Comparison of ENCODE assay signal across 8 cellular contexts in the genomic region with DNA sequence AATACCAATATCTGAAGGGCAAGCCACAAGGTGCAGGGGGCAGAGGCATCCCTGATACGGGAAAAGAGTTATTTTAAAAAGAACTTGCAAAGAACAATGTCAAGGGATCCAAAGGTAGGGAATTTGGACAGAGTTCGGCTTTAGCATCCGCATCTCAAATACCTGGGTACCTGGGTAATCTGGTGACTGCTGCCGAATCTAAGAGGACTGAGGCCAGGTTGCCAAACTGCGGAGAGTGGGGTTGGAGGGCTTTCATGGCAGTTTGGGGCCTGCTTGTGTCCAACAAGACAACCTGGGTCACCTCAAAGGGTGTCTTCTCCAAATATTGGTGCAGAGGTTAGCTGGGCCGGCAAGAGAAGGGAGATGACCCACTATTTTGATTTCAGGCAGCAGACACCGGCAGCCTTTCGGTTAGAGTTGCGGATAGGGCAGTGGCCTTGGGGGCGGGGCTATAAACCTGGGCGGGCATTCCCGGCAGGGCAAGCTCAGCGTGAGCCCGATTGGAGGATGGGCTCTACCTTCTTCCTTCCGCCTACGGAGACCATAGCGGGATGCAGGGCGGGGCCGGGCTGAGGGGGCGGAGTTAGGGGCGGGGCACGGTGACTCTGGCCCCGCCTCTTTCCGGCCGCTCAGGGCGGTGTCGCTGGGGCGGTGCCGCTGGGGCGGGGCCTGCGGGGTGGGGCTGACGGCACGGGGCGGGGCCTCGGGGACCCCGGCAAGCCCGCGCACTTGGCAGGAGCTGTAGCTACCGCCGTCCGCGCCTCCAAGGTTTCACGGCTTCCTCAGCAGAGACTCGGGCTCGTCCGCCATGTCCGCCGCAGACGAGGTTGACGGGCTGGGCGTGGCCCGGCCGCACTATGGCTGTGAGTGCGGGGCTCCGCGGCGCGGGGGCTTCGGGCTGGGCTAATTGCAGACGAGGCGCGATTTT. TPM values are rescaled to one million over a fixed set of nuclear protein-coding genes. Genes with fewer than 3 reads are reported as not detected.
DNase-seq lines count a peak whose midpoint lies in the region; ATAC-seq and TF ChIP-seq lines count a peak whose summit lies in the region.

A gene with protein sequence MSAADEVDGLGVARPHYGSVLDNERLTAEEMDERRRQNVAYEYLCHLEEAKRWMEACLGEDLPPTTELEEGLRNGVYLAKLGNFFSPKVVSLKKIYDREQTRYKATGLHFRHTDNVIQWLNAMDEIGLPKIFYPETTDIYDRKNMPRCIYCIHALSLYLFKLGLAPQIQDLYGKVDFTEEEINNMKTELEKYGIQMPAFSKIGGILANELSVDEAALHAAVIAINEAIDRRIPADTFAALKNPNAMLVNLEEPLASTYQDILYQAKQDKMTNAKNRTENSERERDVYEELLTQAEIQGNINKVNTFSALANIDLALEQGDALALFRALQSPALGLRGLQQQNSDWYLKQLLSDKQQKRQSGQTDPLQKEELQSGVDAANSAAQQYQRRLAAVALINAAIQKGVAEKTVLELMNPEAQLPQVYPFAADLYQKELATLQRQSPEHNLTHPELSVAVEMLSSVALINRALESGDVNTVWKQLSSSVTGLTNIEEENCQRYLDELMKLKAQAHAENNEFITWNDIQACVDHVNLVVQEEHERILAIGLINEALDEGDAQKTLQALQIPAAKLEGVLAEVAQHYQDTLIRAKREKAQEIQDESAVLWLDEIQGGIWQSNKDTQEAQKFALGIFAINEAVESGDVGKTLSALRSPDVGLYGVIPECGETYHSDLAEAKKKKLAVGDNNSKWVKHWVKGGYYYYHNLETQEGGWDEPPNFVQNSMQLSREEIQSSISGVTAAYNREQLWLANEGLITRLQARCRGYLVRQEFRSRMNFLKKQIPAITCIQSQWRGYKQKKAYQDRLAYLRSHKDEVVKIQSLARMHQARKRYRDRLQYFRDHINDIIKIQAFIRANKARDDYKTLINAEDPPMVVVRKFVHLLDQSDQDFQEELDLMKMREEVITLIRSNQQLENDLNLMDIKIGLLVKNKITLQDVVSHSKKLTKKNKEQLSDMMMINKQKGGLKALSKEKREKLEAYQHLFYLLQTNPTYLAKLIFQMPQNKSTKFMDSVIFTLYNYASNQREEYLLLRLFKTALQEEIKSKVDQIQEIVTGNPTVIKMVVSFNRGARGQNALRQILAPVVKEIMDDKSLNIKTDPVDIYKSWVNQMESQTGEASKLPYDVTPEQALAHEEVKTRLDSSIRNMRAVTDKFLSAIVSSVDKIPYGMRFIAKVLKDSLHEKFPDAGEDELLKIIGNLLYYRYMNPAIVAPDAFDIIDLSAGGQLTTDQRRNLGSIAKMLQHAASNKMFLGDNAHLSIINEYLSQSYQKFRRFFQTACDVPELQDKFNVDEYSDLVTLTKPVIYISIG (N-terminal part only) (plus strand): TSS at position 709 of the 928 bp plus-strand sequence. CDS start 100 bp downstream, at position 809.

- peak; percentile 92 for ATAC-seq in GM21825 (IDR thresholded peaks at IDR 0.05; ENCODE audit: unreplicated experiment)
- peak; percentile 85 to 91 for ATAC-seq in naive thymus-derived CD8-positive, alpha-beta T cell

- H3K4me1 Mint-ChIP-seq in activated T-helper 1 cell treated with anti-CD3 and anti-CD28 coated beads, Interleukin-12 subunit alpha, Interleukin-12 subunit beta, Interleukin-2, Interleukin-4 antibody, amounts not matched to agents 30 ng/mL and 10 ng/mL and 1 ng/mL, durations not matched to agents 14 hours and 24 hours and 36 hours (ENCODE audit: low read depth): peaks cover 43% of the 10 kb centered on the region
- peaks cover 24 to 51% (median 48%) of the 10 kb centered on the region in 4 donors for H3K4me1 Mint-ChIP-seq in naive thymus-derived CD8-positive, alpha-beta T cell

- peak; percentile 73 for DNase-seq in DMS79 treated with DMSO at 0.1 percent for 48 hours (lab: John Stamatoyannopoulos, UW)
- peak; percentile 99 for DNase-seq in Karpas-422
- peak; percentile 97 for DNase-seq in RKO (ENCODE audit: low spot score)
- peak; percentile 96 for DNase-seq in activated T-helper 1 cell treated with anti-CD3 and anti-CD28 coated beads, Interleukin-12 subunit alpha, Interleukin-12 subunit beta, Interleukin-2, Interleukin-4 antibody, amounts not matched to agents 30 ng/mL and 10 ng/mL and 1 ng/mL, durations not matched to agents 14 hours and 24 hours and 36 hours (ENCODE audit: low spot score)
- peak; percentile 93 to 95 for DNase-seq in fibroblast of lung (ENCODE audit: low read depth in 2 of 2)
- DNase-seq in naive thymus-derived CD8-positive, alpha-beta T cell: peak; percentile 90 to 98 (median 93)
- DNase-seq in stimulated activated naive CD4-positive, alpha-beta T cell (lab: John Stamatoyannopoulos, UW): peak; percentile 91 to 96 (median 94)

- intact Hi-C loops in activated T-helper 1 cell treated with anti-CD3 and anti-CD28 coated beads, Interleukin-12 subunit alpha, Interleukin-12 subunit beta, Interleukin-2, Interleukin-4 antibody, amounts not matched to agents 30 ng/mL and 10 ng/mL and 1 ng/mL, durations not matched to agents 14 hours and 24 hours and 36 hours (cut with micrococcal nuclease): loop anchor here (1.0 to 2.0 kb wide), 9 partner anchors 10 to 607 kb away; partner anchors contain the start of genes GDPGP1, PRC1 and ZNF774

- peak within 1 kb of the TSS; percentile 65 for H3K27ac ChIP-seq in Karpas-422 (ENCODE audit: low read length)
- H3K27ac ChIP-seq in fibroblast of lung (ENCODE audit: insufficient read depth, low read length): peak within 1 kb of the TSS; percentile 85

- H3K27me3 ChIP-seq in Karpas-422 (ENCODE audit: low read length): no peaks in the 10 kb centered on the region
- H3K27me3 ChIP-seq in fibroblast of lung (ENCODE audit: control insufficient read depth, insufficient read depth, low read length): no peaks in the 10 kb centered on the region

- H3K4me3 Mint-ChIP-seq in activated T-helper 1 cell treated with anti-CD3 and anti-CD28 coated beads, Interleukin-12 subunit alpha, Interleukin-12 subunit beta, Interleukin-2, Interleukin-4 antibody, amounts not matched to agents 30 ng/mL and 10 ng/mL and 1 ng/mL, durations not matched to agents 14 hours and 24 hours and 36 hours: peak within 1 kb of the TSS; percentile 94
- H3K4me3 Mint-ChIP-seq in naive thymus-derived CD8-positive, alpha-beta T cell: peak within 1 kb of the TSS; percentile 83 to 96 (median 92)

- H3K4me3 ChIP-seq in Karpas-422 (ENCODE audit: low read length) (peak within 1 kb of the TSS; percentile 96), fibroblast of lung (replicated peaks in 1 of 4; ENCODE audit: control extremely low read depth in 1 of 4, insufficient read depth in 1 of 4, low read depth in 3 of 4, low read length in 4 of 4) (peak within 1 kb of the TSS; percentile 60 to 97 (median 81))

- H3K36me3 ChIP-seq in Karpas-422 (ENCODE audit: insufficient read depth, low read length) (peaks cover 20% of the 10 kb centered on the region; the same call in 1 of the 2 replicates), fibroblast of lung (ENCODE audit: control insufficient read depth, insufficient read depth, low read length) (peaks cover 3% of the 10 kb centered on the region)

- H3K9ac ChIP-seq in Karpas-422 (ENCODE audit: low read length) (peak within 1 kb of the TSS; percentile 87), fibroblast of lung (ENCODE audit: insufficient read depth, low read length) (peak within 1 kb of the TSS; percentile 97)

- no peak for TF ChIP-seq CTCF in fibroblast of lung (conservative IDR thresholded peaks at IDR 0.05 in 1 of 2, IDR thresholded peaks at IDR 0.05 in 1 of 2; ENCODE audit: low read depth in 1 of 2, low read length in 2 of 2)

- H3K4me1 ChIP-seq in Karpas-422 (ENCODE audit: low read length) (peaks cover 44% of the 10 kb centered on the region), fibroblast of lung (ENCODE audit: control insufficient read depth, extremely low read depth, insufficient read depth, low read length) (peaks cover 2% of the 10 kb centered on the region)

- no peaks in the 10 kb centered on the region for H3K27me3 Mint-ChIP-seq in activated T-helper 1 cell treated with anti-CD3 and anti-CD28 coated beads, Interleukin-12 subunit alpha, Interleukin-12 subunit beta, Interleukin-2, Interleukin-4 antibody, amounts not matched to agents 30 ng/mL and 10 ng/mL and 1 ng/mL, durations not matched to agents 14 hours and 24 hours and 36 hours (ENCODE audit: insufficient read depth)
- no peaks in the 10 kb centered on the region for H3K27me3 Mint-ChIP-seq in naive thymus-derived CD8-positive, alpha-beta T cell

- H2AFZ ChIP-seq in Karpas-422 (ENCODE audit: low read length) (peak within 1 kb of the TSS; percentile 91), fibroblast of lung (ENCODE audit: low read length) (peak within 1 kb of the TSS; percentile 81)

- no peaks in the 10 kb centered on the region for H3K9me3 Mint-ChIP-seq in activated T-helper 1 cell treated with anti-CD3 and anti-CD28 coated beads, Interleukin-12 subunit alpha, Interleukin-12 subunit beta, Interleukin-2, Interleukin-4 antibody, amounts not matched to agents 30 ng/mL and 10 ng/mL and 1 ng/mL, durations not matched to agents 14 hours and 24 hours and 36 hours
- H3K9me3 Mint-ChIP-seq in naive thymus-derived CD8-positive, alpha-beta T cell: no peaks in the 10 kb centered on the region

- H3K36me3 Mint-ChIP-seq in activated T-helper 1 cell treated with anti-CD3 and anti-CD28 coated beads, Interleukin-12 subunit alpha, Interleukin-12 subunit beta, Interleukin-2, Interleukin-4 antibody, amounts not matched to agents 30 ng/mL and 10 ng/mL and 1 ng/mL, durations not matched to agents 14 hours and 24 hours and 36 hours (ENCODE audit: low read depth): peaks cover 26% of the 10 kb centered on the region
- peaks cover 5 to 28% (median 9%) of the 10 kb centered on the region in 3 donors for H3K36me3 Mint-ChIP-seq in naive thymus-derived CD8-positive, alpha-beta T cell

- H3K9me2 ChIP-seq in Karpas-422 (replicated peaks; ENCODE audit: insufficient read depth, low read length): no peaks in the 10 kb centered on the region

- H3K9me3 ChIP-seq in Karpas-422 (ENCODE audit: low read length) (no peaks in the 10 kb centered on the region), fibroblast of lung (ENCODE audit: control insufficient read depth, insufficient read depth, low read depth, low read length) (no peaks in the 10 kb centered on the region)

- H4K20me1 ChIP-seq in Karpas-422 (ENCODE audit: insufficient read depth, low read depth, low read length): no peaks in the 10 kb centered on the region
- H4K20me1 ChIP-seq in fibroblast of lung (ENCODE audit: control insufficient read depth, extremely low read depth, insufficient read depth, low read length): no peaks in the 10 kb centered on the region

- peaks cover 42% of the 10 kb centered on the region for H3K79me2 ChIP-seq in Karpas-422 (ENCODE audit: low read length)
- peaks cover 43% of the 10 kb centered on the region for H3K79me2 ChIP-seq in fibroblast of lung (ENCODE audit: control insufficient read depth, insufficient read depth, low read length)

- POLR2A ChIA-PET in naive thymus-derived CD8-positive, alpha-beta T cell (lab: Charles Lee): interaction anchor here (0.6 to 2.8 kb wide), 13 partner anchors 8 to 544 kb away, joined by 3 to 40 read pairs (median 6); partner anchors contain the start of genes CIB1, GDPGP1, HDDC3 and ZNF774

- peak within 1 kb of the TSS; percentile 100 for H3K4me2 ChIP-seq in Karpas-422 (ENCODE audit: low read depth, low read length, poor library complexity, severe bottlenecking)
- H3K4me2 ChIP-seq in fibroblast of lung (ENCODE audit: extremely low read depth, insufficient read depth, low read length): peak within 1 kb of the TSS; percentile 81

- peak within 1 kb of the TSS; percentile 96 for H3K27ac Mint-ChIP-seq in activated T-helper 1 cell treated with anti-CD3 and anti-CD28 coated beads, Interleukin-12 subunit alpha, Interleukin-12 subunit beta, Interleukin-2, Interleukin-4 antibody, amounts not matched to agents 30 ng/mL and 10 ng/mL and 1 ng/mL, durations not matched to agents 14 hours and 24 hours and 36 hours
- H3K27ac Mint-ChIP-seq in naive thymus-derived CD8-positive, alpha-beta T cell: peak within 1 kb of the TSS; percentile 82 to 98 (median 96)

RNA-seq across cellular contexts. Expression of the gene that starts here (rescaled TPM):
- total RNA-seq in Karpas-422 (2014; rRNA removed; shearing (Covaris generic); ENCODE audit: low replicate concordance): 122 and 145 TPM in 2 replicates
- total RNA-seq in activated T-helper 1 cell treated with anti-CD3 and anti-CD28 coated beads, Interleukin-12 subunit alpha, Interleukin-12 subunit beta, Interleukin-2, Interleukin-4 antibody, amounts not matched to agents 30 ng/mL and 10 ng/mL and 1 ng/mL, durations not matched to agents 14 hours and 24 hours and 36 hours: 144 and 149 TPM in 2 replicates
- 160 and 270 TPM in 2 replicates for total RNA-seq in fibroblast of lung
- polyA plus RNA-seq in fibroblast of lung: 222 and 231 TPM in 2 replicates
- 176 TPM in 2 replicates for polyA plus RNA-seq in fibroblast of lung (2012)
- 127 and 133 TPM in 2 replicates for polyA minus RNA-seq in fibroblast of lung (ENCODE audit: low replicate concordance)
- 100 to 1,000 TPM; 101 to 110 TPM for total RNA-seq in naive thymus-derived CD8-positive, alpha-beta T cell
- 100 to 1,000 TPM in 1 of 3 donors, 10 to 100 TPM in 2; 73.9 to 126 (median 74.2) TPM for polyA plus RNA-seq in naive thymus-derived CD8-positive, alpha-beta T cell

Comparison
In these comparisons a context has a peak if more than half of its experiments do, and no peak if none do; other contexts are left out.
1. Peak in every context shown above with its lines: DNase-seq, ATAC-seq, H3K4me3 ChIP-seq and H3K27ac ChIP-seq.